ENCODE assay signal across 13 cellular contexts in genomic region chr17:63444457-63444856, GRCh38. TPM values are rescaled to one million over a fixed set of nuclear protein-coding genes. Genes with fewer than 3 reads are reported as not detected.
A peak's percentile ranks its signal among the peaks of the same experiment; 100 is the strongest.
DNase-seq lines count a peak whose midpoint lies in the region; ATAC-seq and TF ChIP-seq lines count a peak whose summit lies in the region.
"Had no signal": no experiment of that assay in that cellular context is flagged by ENCODE, and none has a peak within 500 bp of the region (broad histone marks: within the 10 kb centered on the region; RNA-seq: fewer than 3 reads in every experiment).

No MANE protein-coding gene starts in this region.

- peaks cover 29% of the 10 kb centered on the region for H3K4me1 Mint-ChIP-seq in activated naive CD8-positive, alpha-beta T cell (ENCODE audit: low read depth)
- H3K4me1 Mint-ChIP-seq in activated naive CD8-positive, alpha-beta T cell treated with anti-CD3 and anti-CD28 coated beads for 36 hours: peaks cover 21% of the 10 kb centered on the region
- H3K4me1 Mint-ChIP-seq in activated T-helper 1 cell treated with anti-CD3 and anti-CD28 coated beads, Interleukin-12 subunit alpha, Interleukin-12 subunit beta, Interleukin-2, Interleukin-4 antibody, amounts not matched to agents 30 ng/mL and 10 ng/mL and 1 ng/mL, durations not matched to agents 14 hours and 24 hours and 36 hours (ENCODE audit: low read depth): peaks cover 36% of the 10 kb centered on the region
- peaks cover 17% of the 10 kb centered on the region for H3K4me1 Mint-ChIP-seq in mesothelial cell of epicardium

- intact Hi-C loops in activated T-helper 1 cell treated with anti-CD3 and anti-CD28 coated beads, Interleukin-12 subunit alpha, Interleukin-12 subunit beta, Interleukin-2, Interleukin-4 antibody, amounts not matched to agents 30 ng/mL and 10 ng/mL and 1 ng/mL, durations not matched to agents 14 hours and 24 hours and 36 hours (cut with micrococcal nuclease): no loop called here
- intact Hi-C loops in transverse colon (cut with DNase I; ENCODE audit: low total_unique reads): loop anchor here (10.0 kb wide), 1 partner anchor 90 kb away; no protein-coding TSS in a partner anchor

- no peaks in the 10 kb centered on the region for H3K9me3 ChIP-seq in transverse colon

- no peak overlapping the region for H3K27ac Mint-ChIP-seq in activated naive CD8-positive, alpha-beta T cell
- H3K27ac Mint-ChIP-seq in activated naive CD8-positive, alpha-beta T cell treated with anti-CD3 and anti-CD28 coated beads for 36 hours: no peak overlapping the region
- no peak overlapping the region for H3K27ac Mint-ChIP-seq in activated T-helper 1 cell treated with anti-CD3 and anti-CD28 coated beads, Interleukin-12 subunit alpha, Interleukin-12 subunit beta, Interleukin-2, Interleukin-4 antibody, amounts not matched to agents 30 ng/mL and 10 ng/mL and 1 ng/mL, durations not matched to agents 14 hours and 24 hours and 36 hours
- no peak overlapping the region for H3K27ac Mint-ChIP-seq in mesothelial cell of epicardium

- in situ Hi-C loops in transverse colon (cut with MboI; ENCODE audit: low pct_ligation_motif_present in 1 of 4, low pct_unique_long_range_greater_than_20kb in 1 of 4, low sequenced_read_pairs in 3 of 4): no loop called here

- ATAC-seq in GM19395 (IDR thresholded peaks at IDR 0.05; ENCODE audit: unreplicated experiment): no peak
- ATAC-seq in GM19397 (IDR thresholded peaks at IDR 0.05; ENCODE audit: unreplicated experiment): no peak

- peak overlapping the region in 3 of 4 donors; percentile 86 to 93 (median 92) for H3K27ac ChIP-seq in transverse colon
- H3K27ac ChIP-seq: coronary artery, hepatocyte had no signal

- H3K36me3 Mint-ChIP-seq in activated naive CD8-positive, alpha-beta T cell: no peaks in the 10 kb centered on the region
- H3K36me3 Mint-ChIP-seq in activated naive CD8-positive, alpha-beta T cell treated with anti-CD3 and anti-CD28 coated beads for 36 hours: peaks cover 2% of the 10 kb centered on the region
- peaks cover 8% of the 10 kb centered on the region for H3K36me3 Mint-ChIP-seq in activated T-helper 1 cell treated with anti-CD3 and anti-CD28 coated beads, Interleukin-12 subunit alpha, Interleukin-12 subunit beta, Interleukin-2, Interleukin-4 antibody, amounts not matched to agents 30 ng/mL and 10 ng/mL and 1 ng/mL, durations not matched to agents 14 hours and 24 hours and 36 hours (ENCODE audit: low read depth)
- H3K36me3 Mint-ChIP-seq in mesothelial cell of epicardium: no peaks in the 10 kb centered on the region

- no peak overlapping the region for H3K4me3 ChIP-seq in transverse colon
- H3K4me3 ChIP-seq: coronary artery, hepatocyte had no signal

- no peak for DNase-seq in activated naive CD8-positive, alpha-beta T cell treated with anti-CD3 and anti-CD28 coated beads for 36 hours
- no peak for DNase-seq in activated T-helper 1 cell treated with anti-CD3 and anti-CD28 coated beads, Interleukin-12 subunit alpha, Interleukin-12 subunit beta, Interleukin-2, Interleukin-4 antibody, amounts not matched to agents 30 ng/mL and 10 ng/mL and 1 ng/mL, durations not matched to agents 14 hours and 24 hours and 36 hours (ENCODE audit: low spot score)
- DNase-seq in mesothelial cell of epicardium (ENCODE audit: low spot score in 2 of 2, unreplicated experiment in 2 of 2): no peak
- DNase-seq in transverse colon: no peak
- DNase-seq in NCI-H146 (lab: John Stamatoyannopoulos, UW): no peak
- DNase-seq: activated CD4-positive, alpha-beta T cell treated with anti-CD3 and anti-CD28 coated beads for 1 hour; amygdala; NCI-H187 had no signal

- TF ChIP-seq POLR2A in transverse colon (IDR thresholded peaks at IDR 0.05): no peak

- 83% methylated on average over 3 of the region's 3 CpGs; no CpG with 5 or more reads in 1 of the 2 donors for WGBS in transverse colon (ENCODE audit: low coverage in 1 of 2), 2 donors

- H3K4me1 ChIP-seq in transverse colon: peaks cover 12 to 39% (median 30%) of the 10 kb centered on the region in 4 donors

- TF ChIP-seq CTCF in mesothelial cell of epicardium (IDR thresholded peaks at IDR 0.05; ENCODE audit: unreplicated experiment) (no peak), transverse colon (IDR thresholded peaks at IDR 0.05) (no peak)

- no peaks in the 10 kb centered on the region for H3K27me3 Mint-ChIP-seq in activated naive CD8-positive, alpha-beta T cell
- H3K27me3 Mint-ChIP-seq in activated naive CD8-positive, alpha-beta T cell treated with anti-CD3 and anti-CD28 coated beads for 36 hours: peaks cover 9% of the 10 kb centered on the region
- peaks cover 11% of the 10 kb centered on the region for H3K27me3 Mint-ChIP-seq in activated T-helper 1 cell treated with anti-CD3 and anti-CD28 coated beads, Interleukin-12 subunit alpha, Interleukin-12 subunit beta, Interleukin-2, Interleukin-4 antibody, amounts not matched to agents 30 ng/mL and 10 ng/mL and 1 ng/mL, durations not matched to agents 14 hours and 24 hours and 36 hours (ENCODE audit: insufficient read depth)
- H3K27me3 Mint-ChIP-seq in mesothelial cell of epicardium (ENCODE audit: low read depth): peaks cover 2% of the 10 kb centered on the region

- peak overlapping the region; percentile 10 for H3K4me3 Mint-ChIP-seq in activated naive CD8-positive, alpha-beta T cell
- no peak overlapping the region for H3K4me3 Mint-ChIP-seq in activated naive CD8-positive, alpha-beta T cell treated with anti-CD3 and anti-CD28 coated beads for 36 hours
- H3K4me3 Mint-ChIP-seq in activated T-helper 1 cell treated with anti-CD3 and anti-CD28 coated beads, Interleukin-12 subunit alpha, Interleukin-12 subunit beta, Interleukin-2, Interleukin-4 antibody, amounts not matched to agents 30 ng/mL and 10 ng/mL and 1 ng/mL, durations not matched to agents 14 hours and 24 hours and 36 hours: peak overlapping the region; percentile 76
- H3K4me3 Mint-ChIP-seq in mesothelial cell of epicardium: peak overlapping the region; percentile 70

- no peaks in the 10 kb centered on the region for H3K27me3 ChIP-seq in transverse colon
- H3K27me3 ChIP-seq: hepatocyte had no signal

- H3K9me3 Mint-ChIP-seq in activated naive CD8-positive, alpha-beta T cell (ENCODE audit: low read depth): no peaks in the 10 kb centered on the region
- no peaks in the 10 kb centered on the region for H3K9me3 Mint-ChIP-seq in activated naive CD8-positive, alpha-beta T cell treated with anti-CD3 and anti-CD28 coated beads for 36 hours
- no peaks in the 10 kb centered on the region for H3K9me3 Mint-ChIP-seq in activated T-helper 1 cell treated with anti-CD3 and anti-CD28 coated beads, Interleukin-12 subunit alpha, Interleukin-12 subunit beta, Interleukin-2, Interleukin-4 antibody, amounts not matched to agents 30 ng/mL and 10 ng/mL and 1 ng/mL, durations not matched to agents 14 hours and 24 hours and 36 hours
- no peaks in the 10 kb centered on the region for H3K9me3 Mint-ChIP-seq in mesothelial cell of epicardium

- TF ChIP-seq EP300 in transverse colon (IDR thresholded peaks at IDR 0.05; ENCODE audit: low read depth): no peak

- H3K36me3 ChIP-seq in transverse colon: no peaks in the 10 kb centered on the region

RNA-seq across cellular contexts. Expression of gene CYB561, which starts 1.6 kb away (rescaled TPM):
- total RNA-seq in activated naive CD8-positive, alpha-beta T cell treated with anti-CD3 and anti-CD28 coated beads for 36 hours: 1 to 10 TPM; 1.1 to 2.2 TPM
- total RNA-seq in activated T-helper 1 cell treated with anti-CD3 and anti-CD28 coated beads, Interleukin-12 subunit alpha, Interleukin-12 subunit beta, Interleukin-2, Interleukin-4 antibody, amounts not matched to agents 30 ng/mL and 10 ng/mL and 1 ng/mL, durations not matched to agents 14 hours and 24 hours and 36 hours: 1.9 and 2.9 TPM in 2 replicates
- total RNA-seq in mesothelial cell of epicardium (20.4 to 21.5 TPM (median 20.5 TPM) in 3 replicates), transverse colon (100 to 1,000 TPM in 1 of 4 donors, 10 to 100 TPM in 3; 52.6 to 315 (median 68.5) TPM)

RNA-seq across cellular contexts. Expression of gene ACE, which starts 32.4 kb away (rescaled TPM):
- total RNA-seq in activated naive CD8-positive, alpha-beta T cell treated with anti-CD3 and anti-CD28 coated beads for 36 hours: not detected
- total RNA-seq in activated T-helper 1 cell treated with anti-CD3 and anti-CD28 coated beads, Interleukin-12 subunit alpha, Interleukin-12 subunit beta, Interleukin-2, Interleukin-4 antibody, amounts not matched to agents 30 ng/mL and 10 ng/mL and 1 ng/mL, durations not matched to agents 14 hours and 24 hours and 36 hours: 0.36 and 0.59 TPM in 2 replicates
- total RNA-seq in mesothelial cell of epicardium: 2.4 to 2.9 TPM (median 2.6 TPM) in 3 replicates
- total RNA-seq in transverse colon: 10 to 100 TPM in 3 of 4 donors, 1 to 10 TPM in 1; 6.0 to 56.7 (median 28.0) TPM
